ENCODE assay signal across 8 cellular contexts in genomic region chr7:105012503-105013282, GRCh38. TPM values are rescaled to one million over a fixed set of nuclear protein-coding genes. Genes with fewer than 3 reads are reported as not detected.
DNase-seq lines count a peak whose midpoint lies in the region; ATAC-seq and TF ChIP-seq lines count a peak whose summit lies in the region.

No MANE protein-coding gene starts in this region.

- H3K27me3 Mint-ChIP-seq in IgD-negative memory B cell, result no peaks in the 10 kb centered on the region

- H3K4me3 Mint-ChIP-seq in IgD-negative memory B cell, result peak overlapping the region; percentile 99 to 100 (median 100)

- DNase-seq in DMS153 (lab: John Stamatoyannopoulos, UW) (peak; percentile 96), OCI-M1 (lab: John Stamatoyannopoulos, UW) (peak; percentile 97), epithelial cell of proximal tubule (ENCODE audit: low read depth) (peak; percentile 70), mucosa of gallbladder (ENCODE audit: low spot score) (peak; percentile 99)
- DNase-seq in activated T-cell treated with anti-CD3 and anti-CD28 coated beads, Interleukin-2, amount 50 U/mL, for 1 hour, result peak; percentile 100
- DNase-seq in stimulated activated CD8-positive, alpha-beta memory T cell treated with anti-CD3 and anti-CD28 coated beads, Interleukin-4, amount 100 ng/mL, for 24 hours (ENCODE audit: low read depth), result peak; percentile 100

- peaks cover 0 to 10% (median 0%) of the 10 kb centered on the region in 3 donors for H3K9me3 Mint-ChIP-seq in IgD-negative memory B cell

- peak overlapping the region; percentile 100 for H3K27ac Mint-ChIP-seq in IgD-negative memory B cell

- peaks cover 28 to 41% (median 37%) of the 10 kb centered on the region in 3 donors for H3K4me1 Mint-ChIP-seq in IgD-negative memory B cell

- peak; percentile 66 for ATAC-seq in GM21576 (IDR thresholded peaks at IDR 0.05; ENCODE audit: unreplicated experiment)

- no peak for TF ChIP-seq CTCF in epithelial cell of proximal tubule (conservative IDR thresholded peaks at IDR 0.05; ENCODE audit: low read depth, low read length)

- peak overlapping the region; percentile 90 for H3K4me3 ChIP-seq in epithelial cell of proximal tubule (ENCODE audit: low read depth, low read length)

- H3K36me3 Mint-ChIP-seq in IgD-negative memory B cell, result peaks cover 5% of the 10 kb centered on the region

RNA-seq across cellular contexts. Expression of gene KMT2E, which starts 1.3 kb away (rescaled TPM):
- 239 TPM for polyA plus RNA-seq in IgD-negative memory B cell
- total RNA-seq in epithelial cell of proximal tubule (19.8 and 46.4 TPM in 2 replicates), mucosa of gallbladder (81.5 TPM)

Comparison
In these comparisons a context has a peak if more than half of its experiments do, and no peak if none do; other contexts are left out.
1. Peak in every context shown above with its lines: DNase-seq, ATAC-seq and H3K4me3 ChIP-seq.